ENCODE assay signal across 9 cellular contexts in genomic region chr11:78510025-78510596, GRCh38.
"Had no signal": no experiment of that assay in that cellular context is flagged by ENCODE, and none has a peak within 500 bp of the region (broad histone marks: within the 10 kb centered on the region; RNA-seq: fewer than 3 reads in every experiment).

No MANE protein-coding gene starts in this region.

- FAIRE-seq: HepG2 had no signal

- H3K27ac ChIP-seq: GM23248, HL-60, KMS-11 had no signal

- H3K36me3 ChIP-seq: HAP-1 had no signal

- H3K4me3 ChIP-seq: GM23248, HAP-1 had no signal

- H3K9ac ChIP-seq: GM23248, KMS-11 had no signal

- DNase-seq: GM23248, GOT3, H7, IMR-90, KBM-7 had no signal
